Comparison of ENCODE assay signal across 8 cellular contexts in the genomic region with DNA sequence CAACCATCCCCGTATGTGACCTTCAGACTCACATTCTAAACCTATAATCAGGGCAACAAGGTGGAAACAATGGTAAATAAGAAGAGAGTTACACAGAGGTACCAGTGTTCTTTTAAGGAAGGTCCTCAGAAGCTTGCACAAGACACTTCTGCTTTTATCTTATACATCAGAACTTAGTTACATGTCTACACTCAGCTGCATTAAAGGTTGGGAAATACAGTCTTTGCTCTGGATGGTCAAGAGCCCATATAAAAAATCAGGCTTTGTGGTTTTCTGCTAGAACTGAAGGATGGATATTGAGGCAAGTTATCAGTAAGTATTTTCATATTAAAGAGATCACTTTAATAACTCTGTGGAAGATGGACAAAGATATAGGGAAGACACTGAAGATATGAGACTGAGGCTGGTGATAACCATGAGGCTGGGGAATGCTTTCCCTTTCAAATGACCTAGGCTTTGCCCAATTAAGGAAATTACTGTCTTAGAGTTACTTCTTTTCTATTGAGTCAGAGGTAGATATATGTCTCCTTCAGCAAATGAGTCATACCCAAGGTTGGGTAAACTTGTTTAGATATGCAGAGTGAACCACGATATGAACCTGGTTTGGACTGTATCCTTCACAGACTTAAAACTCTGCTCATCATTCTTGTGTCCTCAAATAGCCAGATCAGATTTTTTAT.
A peak's percentile ranks its signal among the peaks of the same experiment; 100 is the strongest.
DNase-seq lines count a peak whose midpoint lies in the region; ATAC-seq, FAIRE-seq and TF ChIP-seq lines count a peak whose summit lies in the region.

No MANE protein-coding gene starts in this region.

- no peaks in the 10 kb centered on the region for H3K4me1 ChIP-seq in BE2C

- DNase-seq in AML-193 (lab: John Stamatoyannopoulos, UW), result peak; percentile 3 to 8
- DNase-seq in bronchial epithelial cell (ENCODE audit: low read depth), result peak; percentile 96
- no peak for DNase-seq in DMS 273 (lab: John Stamatoyannopoulos, UW; ENCODE audit: unreplicated experiment)
- no peak for DNase-seq in WERI-Rb-1
- no peak for DNase-seq in HuH-7.5 (ENCODE audit: low spot score)
- DNase-seq in BE2C, result no peak

- TF ChIP-seq CTCF in bronchial epithelial cell (IDR thresholded peaks at IDR 0.05; ENCODE audit: insufficient read depth, low read length, severe bottlenecking), result no peak
- TF ChIP-seq CTCF in WERI-Rb-1 (IDR thresholded peaks at IDR 0.05; ENCODE audit: low read depth, low read length), result no peak
- TF ChIP-seq CTCF in BE2C (IDR thresholded peaks at IDR 0.05; ENCODE audit: low read depth, low read length), result no peak

- H3K36me3 ChIP-seq in bronchial epithelial cell (ENCODE audit: control insufficient read depth, insufficient read depth, low read length) (no peaks in the 10 kb centered on the region), WERI-Rb-1 (no peaks in the 10 kb centered on the region), BE2C (no peaks in the 10 kb centered on the region)

- H3K27me3 ChIP-seq in bronchial epithelial cell (ENCODE audit: control insufficient read depth, insufficient read depth, low read length) (no peaks in the 10 kb centered on the region), WERI-Rb-1 (ENCODE audit: insufficient read depth, low read depth, severe bottlenecking) (no peaks in the 10 kb centered on the region), BE2C (no peaks in the 10 kb centered on the region)

- no peak for FAIRE-seq in bronchial epithelial cell (lab: Jason Lieb, UNC)

- no peak overlapping the region for H3K27ac ChIP-seq in WERI-Rb-1

- H3K9me3 ChIP-seq in WERI-Rb-1 (ENCODE audit: severe bottlenecking), result no peaks in the 10 kb centered on the region
- H3K9me3 ChIP-seq in BE2C, result no peaks in the 10 kb centered on the region

- no peak overlapping the region for H3K4me3 ChIP-seq in bronchial epithelial cell (ENCODE audit: low read depth, low read length)
- no peak overlapping the region for H3K4me3 ChIP-seq in WERI-Rb-1 (ENCODE audit: low read depth, low read length)
- no peak overlapping the region for H3K4me3 ChIP-seq in BE2C (ENCODE audit: low read depth, low read length)

- ATAC-seq in GM19467 (IDR thresholded peaks at IDR 0.05; ENCODE audit: unreplicated experiment) (peak; percentile 45), HG03439 (IDR thresholded peaks at IDR 0.05; ENCODE audit: unreplicated experiment) (peak; percentile 52)

Comparison
In these comparisons a context has a peak if more than half of its experiments do, and no peak if none do; other contexts are left out.
1. DNase-seq: peak in AML-193 (2 of 2) and bronchial epithelial cell (single experiment); none in DMS 273 (single experiment), WERI-Rb-1 (single experiment), HuH-7.5 (single experiment) and BE2C (single experiment).